11 cellular contexts compared by ENCODE assay signal in genomic region chr1:10217748-10218441, GRCh38. TPM values are rescaled to one million over a fixed set of nuclear protein-coding genes. Genes with fewer than 3 reads are reported as not detected.
DNase-seq lines count a peak whose midpoint lies in the region; ATAC-seq and TF ChIP-seq lines count a peak whose summit lies in the region.
"Had no signal": no experiment of that assay in that cellular context is flagged by ENCODE, and none has a peak within 500 bp of the region (broad histone marks: within the 10 kb centered on the region; RNA-seq: fewer than 3 reads in every experiment).

No MANE protein-coding gene starts in this region.

- no peak overlapping the region for H3K4me3 ChIP-seq in left lung
- H3K4me3 ChIP-seq in testis, result no peak overlapping the region
- H3K4me3 ChIP-seq: coronary artery had no signal

- no peaks in the 10 kb centered on the region for H3K36me3 ChIP-seq in left lung
- H3K36me3 ChIP-seq in testis (ENCODE audit: low read depth, missing control alignments), result no peaks in the 10 kb centered on the region

- 42 to 60% methylated on average over 5 of the region's 5 CpGs for WGBS in testis, 2 donors

- peak overlapping the region; percentile 28 to 40 for H3K27ac ChIP-seq in left lung
- H3K27ac ChIP-seq in testis, result no peak overlapping the region

- POLR2A ChIA-PET in activated CD8-positive, alpha-beta T cell treated with anti-CD3 and anti-CD28 coated beads for 36 hours (lab: Charles Lee), result no interaction called here
- POLR2A ChIA-PET in activated CD8-positive, alpha-beta T cell treated with anti-CD3 and anti-CD28 coated beads, Interleukin-2, amount 10 ng/mL, durations not matched to agents 7 days and 5 days (lab: Charles Lee), result no interaction called here

- H3K27me3 Mint-ChIP-seq in activated CD8-positive, alpha-beta T cell treated with anti-CD3 and anti-CD28 coated beads for 36 hours, result no peaks in the 10 kb centered on the region
- H3K27me3 Mint-ChIP-seq in activated CD8-positive, alpha-beta T cell treated with anti-CD3 and anti-CD28 coated beads, Interleukin-2, amount 10 ng/mL, durations not matched to agents 7 days and 5 days (ENCODE audit: low read depth), result no peaks in the 10 kb centered on the region

- peaks cover 29% of the 10 kb centered on the region for H3K4me1 Mint-ChIP-seq in activated CD8-positive, alpha-beta T cell treated with anti-CD3 and anti-CD28 coated beads for 36 hours (ENCODE audit: low read depth)
- peaks cover 29% of the 10 kb centered on the region for H3K4me1 Mint-ChIP-seq in activated CD8-positive, alpha-beta T cell treated with anti-CD3 and anti-CD28 coated beads, Interleukin-2, amount 10 ng/mL, durations not matched to agents 7 days and 5 days (ENCODE audit: low read depth)

- TF ChIP-seq POLR2A in testis (IDR thresholded peaks at IDR 0.05), result no peak

- no peaks in the 10 kb centered on the region for H3K9me3 ChIP-seq in left lung
- no peaks in the 10 kb centered on the region for H3K9me3 ChIP-seq in testis

- H3K9me3 Mint-ChIP-seq in activated CD8-positive, alpha-beta T cell treated with anti-CD3 and anti-CD28 coated beads for 36 hours, result no peaks in the 10 kb centered on the region
- no peaks in the 10 kb centered on the region for H3K9me3 Mint-ChIP-seq in activated CD8-positive, alpha-beta T cell treated with anti-CD3 and anti-CD28 coated beads, Interleukin-2, amount 10 ng/mL, durations not matched to agents 7 days and 5 days (ENCODE audit: insufficient read depth)

- H3K27me3 ChIP-seq in left lung, result no peaks in the 10 kb centered on the region
- no peaks in the 10 kb centered on the region for H3K27me3 ChIP-seq in testis

- TF ChIP-seq CTCF in activated CD8-positive, alpha-beta T cell treated with anti-CD3 and anti-CD28 coated beads for 36 hours (IDR thresholded peaks at IDR 0.05), result no peak
- no peak for TF ChIP-seq CTCF in left lung (IDR thresholded peaks at IDR 0.05)
- no peak for TF ChIP-seq CTCF in testis (IDR thresholded peaks at IDR 0.05)

- no peak overlapping the region for H3K4me3 Mint-ChIP-seq in activated CD8-positive, alpha-beta T cell treated with anti-CD3 and anti-CD28 coated beads for 36 hours
- H3K4me3 Mint-ChIP-seq in activated CD8-positive, alpha-beta T cell treated with anti-CD3 and anti-CD28 coated beads, Interleukin-2, amount 10 ng/mL, durations not matched to agents 7 days and 5 days, result no peak overlapping the region

- peaks cover 1% of the 10 kb centered on the region for H3K36me3 Mint-ChIP-seq in activated CD8-positive, alpha-beta T cell treated with anti-CD3 and anti-CD28 coated beads for 36 hours (ENCODE audit: low read depth)
- no peaks in the 10 kb centered on the region for H3K36me3 Mint-ChIP-seq in activated CD8-positive, alpha-beta T cell treated with anti-CD3 and anti-CD28 coated beads, Interleukin-2, amount 10 ng/mL, durations not matched to agents 7 days and 5 days (ENCODE audit: low read depth)

- intact Hi-C loops in activated CD8-positive, alpha-beta T cell treated with anti-CD3 and anti-CD28 coated beads for 36 hours (cut with micrococcal nuclease), result loop anchor here (10.0 kb wide), 1 partner anchor 117 kb away; no protein-coding TSS in a partner anchor
- intact Hi-C loops in left lung (cut with DNase I) (no loop called here), testis (cut with DNase I; ENCODE audit: low total_unique reads) (no loop called here)

- peak overlapping the region; percentile 33 for H3K27ac Mint-ChIP-seq in activated CD8-positive, alpha-beta T cell treated with anti-CD3 and anti-CD28 coated beads for 36 hours
- no peak overlapping the region for H3K27ac Mint-ChIP-seq in activated CD8-positive, alpha-beta T cell treated with anti-CD3 and anti-CD28 coated beads, Interleukin-2, amount 10 ng/mL, durations not matched to agents 7 days and 5 days

- CTCF ChIA-PET in activated CD8-positive, alpha-beta T cell treated with anti-CD3 and anti-CD28 coated beads for 36 hours (lab: Charles Lee), result interaction anchor here (1.0 to 4.0 kb wide), 2 partner anchors 8 to 217 kb away, joined by 3 to 34 read pairs; partner anchors contain the start of gene KIF1B
- CTCF ChIA-PET in activated CD8-positive, alpha-beta T cell treated with anti-CD3 and anti-CD28 coated beads, Interleukin-2, amount 10 ng/mL, durations not matched to agents 7 days and 5 days (lab: Charles Lee), result interaction anchor here (3.9 kb wide), 1 partner anchor 8 kb away, joined by 36 read pairs; the partner anchor contains the start of gene KIF1B

- DNase-seq in activated CD8-positive, alpha-beta T cell treated with anti-CD3 and anti-CD28 coated beads for 36 hours, result no peak
- no peak for DNase-seq in activated CD8-positive, alpha-beta T cell treated with anti-CD3 and anti-CD28 coated beads, Interleukin-2, amount 10 ng/mL, durations not matched to agents 7 days and 5 days
- DNase-seq in astrocyte of the hippocampus (ENCODE audit: low read depth, low spot score), result peak; percentile 76
- DNase-seq in left lung, result no peak
- DNase-seq in testis, result peak; percentile 16
- DNase-seq in activated CD8-positive, alpha-beta memory T cell treated with anti-CD3 and anti-CD28 coated beads, Interleukin-2, amount 50 U/mL, for 4 hours, result no peak
- DNase-seq in stimulated activated CD4-positive, alpha-beta T cell treated with anti-CD3 and anti-CD28 coated beads, Interleukin-2, amount 100 ng/mL, for 24 hours, result no peak
- DNase-seq in HuH-7 (ENCODE audit: low spot score), result no peak
- DNase-seq: GOT3 had no signal

- peaks cover 32 to 60% of the 10 kb centered on the region in 2 donors for H3K4me1 ChIP-seq in left lung
- peaks cover 36% of the 10 kb centered on the region for H3K4me1 ChIP-seq in testis

- peak; percentile 53 for ATAC-seq in activated CD8-positive, alpha-beta T cell treated with anti-CD3 and anti-CD28 coated beads for 36 hours
- ATAC-seq in activated CD8-positive, alpha-beta T cell treated with anti-CD3 and anti-CD28 coated beads, Interleukin-2, amount 10 ng/mL, durations not matched to agents 7 days and 5 days, result no peak
- ATAC-seq in left lung, result peak; percentile 37
- ATAC-seq: HepG2 had no signal

RNA-seq across cellular contexts. Expression of gene KIF1B, which starts 7.5 kb away (rescaled TPM):
- total RNA-seq in activated CD8-positive, alpha-beta T cell treated with anti-CD3 and anti-CD28 coated beads for 36 hours, result 1 to 10 TPM; 7.1 to 8.9 TPM
- total RNA-seq in activated CD8-positive, alpha-beta T cell treated with anti-CD3 and anti-CD28 coated beads, Interleukin-2, amount 10 ng/mL, durations not matched to agents 7 days and 5 days, result 1 to 10 TPM; 9.2 to 9.6 TPM
- total RNA-seq in left lung, result 10 to 100 TPM; 45.0 to 46.7 TPM
- total RNA-seq in testis, result 100 to 1,000 TPM in 1 of 2 donors, 10 to 100 TPM in 1; 71.2 to 119 TPM
- 64.5 TPM for polyA plus RNA-seq in testis (ENCODE audit: insufficient read depth, low read depth, low replicate concordance)

Comparison
In these comparisons a context has a peak if more than half of its experiments do, and no peak if none do; other contexts are left out.
1. DNase-seq: peak in astrocyte of the hippocampus (single experiment) and testis (single experiment); none in activated CD8-positive, alpha-beta T cell treated with anti-CD3 and anti-CD28 coated beads for 36 hours (single experiment), activated CD8-positive, alpha-beta T cell treated with anti-CD3 and anti-CD28 coated beads, Interleukin-2, amount 10 ng/mL, durations not matched to agents 7 days and 5 days (single experiment), left lung (0 of 2), activated CD8-positive, alpha-beta memory T cell treated with anti-CD3 and anti-CD28 coated beads, Interleukin-2, amount 50 U/mL, for 4 hours (single experiment), stimulated activated CD4-positive, alpha-beta T cell treated with anti-CD3 and anti-CD28 coated beads, Interleukin-2, amount 100 ng/mL, for 24 hours (0 of 2) and HuH-7 (single experiment).
2. H3K27ac ChIP-seq: peak in left lung (2 of 2); none in testis (0 of 2).
3. RNA of gene KIF1B, which starts 7.5 kb away (total RNA-seq): 71.2 to 119 TPM in testis and 45.0 to 46.7 TPM in left lung; 9.2 to 9.6 TPM in activated CD8-positive, alpha-beta T cell treated with anti-CD3 and anti-CD28 coated beads, Interleukin-2, amount 10 ng/mL, durations not matched to agents 7 days and 5 days and 7.1 to 8.9 TPM in activated CD8-positive, alpha-beta T cell treated with anti-CD3 and anti-CD28 coated beads for 36 hours; every median in the first group is over 4 times any median in the second.